In genomic region chr6:156773935-156774871, GRCh38 we compare ENCODE assay signal across 1 cellular context.
TF ChIP-seq lines count a peak whose summit lies in the region.

No MANE protein-coding gene starts in this region.

TF ChIP-seq in GM12878, 131 proteins besides CTCF, POLR2A, EP300 and RAD21 (continued from another document and continues in another):
- TF ChIP-seq ATF2 (IDR thresholded peaks at IDR 0.05; ENCODE audit: low read length) (no peak; the same call in 1 of the 2 replicates), SMC3 (IDR thresholded peaks at IDR 0.05; ENCODE audit: borderline replicate concordance, low read length) (no peak), DPF2 (IDR thresholded peaks at IDR 0.05) (peak; percentile 43; the same call in 1 of the 2 replicates), KAT2A (conservative IDR thresholded peaks at IDR 0.05; ENCODE audit: control insufficient read depth, low read depth, low read length) (no peak), POLR2AphosphoS2 (IDR thresholded peaks at IDR 0.05; ENCODE audit: low read depth, low read length) (no peak), NFIC (IDR thresholded peaks at IDR 0.05; ENCODE audit: low read depth, low read length) (peak; percentile 62; the same call in 1 of the 2 replicates), PAX8 (IDR thresholded peaks at IDR 0.05) (no peak), TCF3 (IDR thresholded peaks at IDR 0.05; ENCODE audit: borderline replicate concordance, insufficient read depth, low read depth, low read length) (no peak), SIX5 (IDR thresholded peaks at IDR 0.05; ENCODE audit: low read depth, low read length, severe bottlenecking) (no peak), IKZF1 (conservative IDR thresholded peaks at IDR 0.05) (peak; percentile 65), TARDBP (IDR thresholded peaks at IDR 0.05; ENCODE audit: borderline replicate concordance) (no peak), GATAD2B (conservative IDR thresholded peaks at IDR 0.05; ENCODE audit: low read depth) (no peak), ATF3 (IDR thresholded peaks at IDR 0.05; ENCODE audit: borderline replicate concordance, extremely low read depth, low read depth, low read length) (no peak), E4F1 (IDR thresholded peaks at IDR 0.05; ENCODE audit: borderline replicate concordance, partially characterized antibody) (no peak), CEBPZ (IDR thresholded peaks at IDR 0.05; ENCODE audit: low read depth, low read length) (no peak), ZNF687 (IDR thresholded peaks at IDR 0.05) (no peak), ZBTB40 (IDR thresholded peaks at IDR 0.05; ENCODE audit: borderline replicate concordance) (no peak), SP1 (IDR thresholded peaks at IDR 0.05; ENCODE audit: low read depth, low read length) (no peak), BMI1 (IDR thresholded peaks at IDR 0.05; ENCODE audit: borderline replicate concordance) (no peak), SUZ12 (IDR thresholded peaks at IDR 0.05; ENCODE audit: unreplicated experiment) (no peak), SREBF1 (IDR thresholded peaks at IDR 0.05; ENCODE audit: low read length) (no peak), ESRRA (IDR thresholded peaks at IDR 0.05; ENCODE audit: low read length) (no peak), MYB (IDR thresholded peaks at IDR 0.05; ENCODE audit: borderline replicate concordance, low read depth, low read length) (no peak), USF2 (IDR thresholded peaks at IDR 0.05; ENCODE audit: borderline replicate concordance, low read depth, low read length) (no peak), TBL1XR1 (IDR thresholded peaks at IDR 0.05; ENCODE audit: low read depth, low read length) (no peak), SMARCA5 (IDR thresholded peaks at IDR 0.05) (no peak), YY1 (IDR thresholded peaks at IDR 0.05; ENCODE audit: low read depth, low read length) (no peak), FOS (IDR thresholded peaks at IDR 0.05; ENCODE audit: borderline replicate concordance, extremely low read depth, insufficient read length) (no peak), SUPT20H (IDR thresholded peaks at IDR 0.05; ENCODE audit: borderline replicate concordance, control insufficient read depth, low read depth, low read length) (no peak), ZSCAN29 (IDR thresholded peaks at IDR 0.05) (no peak), EGR1 (IDR thresholded peaks at IDR 0.05; ENCODE audit: borderline replicate concordance in 1 of 2, low read depth in 2 of 2, low read length in 2 of 2) (no peak), ZBTB11 (CRISPR knock-in tag; IDR thresholded peaks at IDR 0.05) (no peak), NRF1 (conservative IDR thresholded peaks at IDR 0.05; ENCODE audit: low read depth, low read length) (no peak), FOXK2 (IDR thresholded peaks at IDR 0.05) (no peak), RB1 (IDR thresholded peaks at IDR 0.05; ENCODE audit: borderline replicate concordance) (no peak), MLLT1 (IDR thresholded peaks at IDR 0.05) (0 out of 2 replicates have a peak, but pooled peaks have one; percentile 49), ATF7 (IDR thresholded peaks at IDR 0.05; ENCODE audit: low read depth) (0 out of 2 replicates have a peak, but pooled peaks have one; percentile 40), ZNF24 (IDR thresholded peaks at IDR 0.05) (no peak), MXI1 (IDR thresholded peaks at IDR 0.05; ENCODE audit: low read depth, low read length) (no peak)
